8 cellular contexts compared by ENCODE assay signal in the genomic region with DNA sequence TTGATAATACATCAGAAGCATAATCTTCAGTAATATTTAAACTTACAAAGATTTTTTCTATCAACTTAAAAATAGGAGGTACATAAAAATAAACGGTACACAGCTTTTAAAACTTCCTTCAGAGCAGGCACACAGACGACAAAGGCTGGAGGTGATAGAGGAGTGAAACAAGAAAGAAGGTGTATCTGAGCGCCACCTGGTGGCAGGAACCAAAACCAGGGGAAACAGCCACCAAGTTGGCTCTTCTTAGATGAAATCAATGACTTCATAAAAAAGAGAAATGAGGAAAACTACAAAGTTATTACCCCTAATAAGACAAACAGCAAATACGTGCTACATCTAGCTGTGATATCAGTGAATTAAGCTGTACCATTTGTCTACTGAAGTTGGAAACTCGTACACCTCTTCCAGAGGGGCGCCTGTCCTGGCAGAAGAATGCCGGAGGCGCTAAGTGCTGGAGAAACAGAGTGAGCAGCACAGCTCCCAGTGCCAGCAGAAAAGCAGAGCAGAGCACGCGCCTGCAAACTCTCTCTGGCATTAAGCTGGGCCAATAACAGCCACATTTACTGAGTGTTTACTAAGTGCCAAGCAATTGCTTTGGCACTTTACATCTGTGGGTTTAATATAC.
A peak's percentile ranks its signal among the peaks of the same experiment; 100 is the strongest.
DNase-seq lines count a peak whose midpoint lies in the region; ATAC-seq and TF ChIP-seq lines count a peak whose summit lies in the region.

No MANE protein-coding gene starts in this region.

- ATAC-seq in RWPE2 (ENCODE audit: low read depth) (no peak), GM18870 (IDR thresholded peaks at IDR 0.05; ENCODE audit: unreplicated experiment) (no peak)

- H3K36me3 ChIP-seq in RWPE2 (ENCODE audit: low read depth) (peaks cover 95% of the 10 kb centered on the region), trophoblast cell (ENCODE audit: control insufficient read depth in 1 of 2, insufficient read depth in 2 of 2, low read length in 2 of 2) (peaks cover 33 to 40% of the 10 kb centered on the region in 2 experiments)

- H2AK5ac ChIP-seq in trophoblast cell (ENCODE audit: low read length): no peak overlapping the region

- peak overlapping the region; percentile 50 for H2BK12ac ChIP-seq in trophoblast cell (ENCODE audit: low read length)

- H3K27ac ChIP-seq in RWPE2 (ENCODE audit: poor library complexity, severe bottlenecking) (peak overlapping the region; percentile 62), trophoblast cell (ENCODE audit: low read depth, low read length) (no peak overlapping the region)

- H3K79me2 ChIP-seq in trophoblast cell (ENCODE audit: control insufficient read depth, insufficient read depth, low read length, poor library complexity): no peaks in the 10 kb centered on the region

- H3K18ac ChIP-seq in trophoblast cell (ENCODE audit: low read length): no peak overlapping the region

- no CpG with 5 or more reads among the region's 10 CpGs for WGBS in trophoblast cell (ENCODE audit: extremely low coverage, insufficient coverage, insufficient read length)

- H3K4me1 ChIP-seq in RWPE2 (ENCODE audit: insufficient read depth, poor library complexity, severe bottlenecking): no peaks in the 10 kb centered on the region
- no peaks in the 10 kb centered on the region for H3K4me1 ChIP-seq in trophoblast cell (ENCODE audit: control insufficient read depth in 1 of 2, insufficient read depth in 2 of 2, low read length in 2 of 2)

- no peak overlapping the region for H4K8ac ChIP-seq in trophoblast cell (ENCODE audit: low read depth, low read length)

- no peak overlapping the region for H2AFZ ChIP-seq in trophoblast cell (ENCODE audit: insufficient read depth, low read length, poor library complexity)

- no peak overlapping the region for H4K12ac ChIP-seq in trophoblast cell (ENCODE audit: low read depth, low read length)

- no peak overlapping the region for H3K14ac ChIP-seq in trophoblast cell (ENCODE audit: low read length)

- H3K9ac ChIP-seq in trophoblast cell (ENCODE audit: low read length): no peak overlapping the region

- no peaks in the 10 kb centered on the region for H3K27me3 ChIP-seq in RWPE2 (ENCODE audit: insufficient read depth, poor library complexity, severe bottlenecking)
- H3K27me3 ChIP-seq in trophoblast cell (ENCODE audit: insufficient read depth, low read length): no peaks in the 10 kb centered on the region

- DNase-seq in DMS114 treated with DMSO at 0.1 percent for 48 hours (lab: John Stamatoyannopoulos, UW; ENCODE audit: unreplicated experiment) (peak; percentile 50), RWPE2 (ENCODE audit: low spot score) (no peak), foreskin fibroblast (peak; percentile 48 to 82), trophoblast cell (peak; percentile 53 to 66), ureter (ENCODE audit: low spot score) (peak; percentile 69)
- peak; percentile 49 for DNase-seq in activated effector memory CD4-positive, alpha-beta T cell treated with Interleukin-2 at 50 U/mL for 16 hours

- no peak overlapping the region for H3K23ac ChIP-seq in trophoblast cell (ENCODE audit: low read length)

- no peak overlapping the region for H2BK120ac ChIP-seq in trophoblast cell (ENCODE audit: insufficient read depth, low read length, poor library complexity)

- no peak overlapping the region for H3K4me2 ChIP-seq in trophoblast cell (ENCODE audit: low read length)

- H3K79me1 ChIP-seq in trophoblast cell (ENCODE audit: low read length): no peaks in the 10 kb centered on the region

- no peak overlapping the region for H3K4ac ChIP-seq in trophoblast cell (ENCODE audit: low read depth, low read length)

- H3K4me3 ChIP-seq in RWPE2 (ENCODE audit: severe bottlenecking) (no peak overlapping the region), foreskin fibroblast (ENCODE audit: low read depth in 1 of 2, low read length in 2 of 2) (no peak overlapping the region), trophoblast cell (ENCODE audit: low read depth, low read length) (no peak overlapping the region)

- H4K91ac ChIP-seq in trophoblast cell (ENCODE audit: low read depth, low read length): peak overlapping the region; percentile 35

- H2BK5ac ChIP-seq in trophoblast cell (ENCODE audit: low read depth, low read length, poor library complexity): no peak overlapping the region

- TF ChIP-seq CTCF in LNCAP (IDR thresholded peaks at IDR 0.05) (peak; percentile 98), RWPE2 (IDR thresholded peaks at IDR 0.05; ENCODE audit: poor library complexity, severe bottlenecking) (peak; percentile 80), foreskin fibroblast (IDR thresholded peaks at IDR 0.05; ENCODE audit: low read depth, low read length) (peak; percentile 91)

- no peaks in the 10 kb centered on the region for H3K9me3 ChIP-seq in RWPE2 (ENCODE audit: severe bottlenecking)
- no peaks in the 10 kb centered on the region for H3K9me3 ChIP-seq in trophoblast cell (ENCODE audit: insufficient read depth, low read depth, low read length)
